Comparison of ENCODE assay signal across 8 cellular contexts in genomic region chr17:77404812-77405581, GRCh38.
DNase-seq lines count a peak whose midpoint lies in the region; TF ChIP-seq lines count a peak whose summit lies in the region.

No MANE protein-coding gene starts in this region.

- no peak overlapping the region for H3K4me2 ChIP-seq in H9 (ENCODE audit: insufficient read depth, insufficient read length, low read length)
- H3K4me2 ChIP-seq in PC-9 = no peak overlapping the region

- no peak overlapping the region for H2BK12ac ChIP-seq in H9 (ENCODE audit: insufficient read length, low read depth, low read length)

- H3K9me3 ChIP-seq in H9 (ENCODE audit: control insufficient read depth, low read depth, low read length) (no peaks in the 10 kb centered on the region), left ventricle myocardium inferior (replicated peaks) (no peaks in the 10 kb centered on the region), PC-9 (ENCODE audit: insufficient read depth, low read depth) (no peaks in the 10 kb centered on the region)

- H3K9me2 ChIP-seq in PC-9 (ENCODE audit: insufficient read depth) = no peaks in the 10 kb centered on the region

- peaks cover 9% of the 10 kb centered on the region; the same call in 1 of the 2 replicates for H3F3A ChIP-seq in PC-9 (ENCODE audit: insufficient read depth, low read depth)

- no peak overlapping the region for H4K91ac ChIP-seq in H9 (ENCODE audit: insufficient read length, low read depth, low read length)

- TF ChIP-seq CTCF in H9 (conservative IDR thresholded peaks at IDR 0.05) = no peak
- no peak for TF ChIP-seq CTCF in left ventricle myocardium inferior (IDR thresholded peaks at IDR 0.05; ENCODE audit: borderline replicate concordance)
- no peak for TF ChIP-seq CTCF in PC-9 (conservative IDR thresholded peaks at IDR 0.05)

- CTCF ChIA-PET in PC-9 (lab: Charles Lee) = no interaction called here

- no TSS peak for BruUV-seq in PC-9 (replicated peaks; lab: Mats Ljungman, UMichigan)

- H3K4me3 Mint-ChIP-seq in H9 = no peak overlapping the region

- no peak overlapping the region for H3K23ac ChIP-seq in H9 (ENCODE audit: insufficient read length, low read depth, low read length)

- H3K14ac ChIP-seq in H9 (ENCODE audit: insufficient read depth, low read length) = no peak overlapping the region

- H2AFZ ChIP-seq in H9 (ENCODE audit: low read length) (no peak overlapping the region), PC-9 (no peak overlapping the region)

- H4K20me1 ChIP-seq in H9 (ENCODE audit: control insufficient read depth, insufficient read depth, insufficient read length) = no peaks in the 10 kb centered on the region
- H4K20me1 ChIP-seq in PC-9 (ENCODE audit: insufficient read depth) = peaks cover 13% of the 10 kb centered on the region

- no peaks in the 10 kb centered on the region for H3K9me3 Mint-ChIP-seq in H9

- no CpG with 5 or more reads among the region's 20 CpGs for WGBS in H9 (ENCODE audit: extremely low coverage, insufficient read length, low lambda C conversion rate)

- H3K18ac ChIP-seq in H9 (ENCODE audit: insufficient read length, low read depth, low read length) = no peak overlapping the region

- H3K27me3 Mint-ChIP-seq in H9 (ENCODE audit: low read depth) = no peaks in the 10 kb centered on the region

- no peak overlapping the region for H3K9ac ChIP-seq in H9 (ENCODE audit: extremely low read depth, insufficient read length, low read length)

- no peak overlapping the region for H4K8ac ChIP-seq in H9 (replicated peaks; ENCODE audit: insufficient read length, low read depth, low read length)

- no peak overlapping the region for H2BK20ac ChIP-seq in H9 (ENCODE audit: low read depth, low read length, poor library complexity, severe bottlenecking)

- H3K27ac ChIP-seq in H9 (ENCODE audit: insufficient read length, low read depth, low read length) = no peak overlapping the region
- H3K27ac ChIP-seq in left ventricle myocardium inferior (replicated peaks) = peak overlapping the region; percentile 75
- no peak overlapping the region for H3K27ac ChIP-seq in PC-9

- H3K23me2 ChIP-seq in H9 (ENCODE audit: insufficient read length, low read depth, low read length, poor library complexity, severe bottlenecking) = no peaks in the 10 kb centered on the region

- DNase-seq in ELR (ENCODE audit: low read depth) (peak; percentile 89), H9 (no peak), left ventricle myocardium inferior (peak; percentile 57), PC-9 (no peak), H7 (no peak)
- DNase-seq in activated T-helper 9 cell treated with anti-CD3 and anti-CD28 coated beads, Interleukin-2, amount 50 U/mL, for 16 hours (ENCODE audit: low read depth) = peak; percentile 77
- peak; percentile 68 to 70 for DNase-seq in stimulated activated CD4-positive, alpha-beta T cell treated with anti-CD3 and anti-CD28 coated beads, Interleukin-2, amount 100 ng/mL, for 48 hours

- H3T11ph ChIP-seq in H9 (ENCODE audit: low read length) = no peak overlapping the region

- peak overlapping the region in 2 of 3 experiments; percentile 75 to 81; a peak in 3 of 7 replicates for H3K27ac Mint-ChIP-seq in H9

- no peak overlapping the region for H4K5ac ChIP-seq in H9 (ENCODE audit: insufficient read length, low read depth, low read length)

- H2BK15ac ChIP-seq in H9 (ENCODE audit: low read depth, low read length) = no peak overlapping the region

- H3K4me3 ChIP-seq in left ventricle myocardium inferior (peak overlapping the region; percentile 34), PC-9 (no peak overlapping the region), H7 (ENCODE audit: insufficient read depth, low read depth, low read length) (no peak overlapping the region)

- no peak overlapping the region for H2BK120ac ChIP-seq in H9 (ENCODE audit: low read depth, low read length, poor library complexity, severe bottlenecking)

- H3K36me3 Mint-ChIP-seq in H9 (ENCODE audit: insufficient read depth in 1 of 3, low read depth in 3 of 3) = peaks cover 9 to 23% (median 20%) of the 10 kb centered on the region in 3 experiments; a peak in 6 of 7 replicates

- H3K27me3 ChIP-seq in H9 (ENCODE audit: insufficient read depth, low read length) = no peaks in the 10 kb centered on the region
- H3K27me3 ChIP-seq in left ventricle myocardium inferior (ENCODE audit: low read depth) = no peaks in the 10 kb centered on the region
- no peaks in the 10 kb centered on the region for H3K27me3 ChIP-seq in PC-9 (ENCODE audit: insufficient read depth, low read depth)
- H3K27me3 ChIP-seq in H7 (ENCODE audit: control insufficient read depth, insufficient read depth, low read length) = no peaks in the 10 kb centered on the region

- H3K4me1 ChIP-seq in H9 (ENCODE audit: insufficient read depth, low read length) (peaks cover 7% of the 10 kb centered on the region; the same call in 1 of the 2 replicates), left ventricle myocardium inferior (peaks cover 87% of the 10 kb centered on the region), PC-9 (replicated peaks; ENCODE audit: insufficient read depth) (no peaks in the 10 kb centered on the region)

- H3K4ac ChIP-seq in H9 (ENCODE audit: low read depth, low read length) = no peak overlapping the region

- peaks cover 2% of the 10 kb centered on the region; the same call in 1 of the 2 replicates for H3K79me2 ChIP-seq in H9 (ENCODE audit: insufficient read depth, low read length)
- H3K79me2 ChIP-seq in PC-9 (ENCODE audit: low read depth) = no peaks in the 10 kb centered on the region; the same call in 1 of the 2 replicates

- H3K36me3 ChIP-seq in left ventricle myocardium inferior = peaks cover 15% of the 10 kb centered on the region
- H3K36me3 ChIP-seq in PC-9 (ENCODE audit: low read depth) = no peaks in the 10 kb centered on the region
- no peaks in the 10 kb centered on the region for H3K36me3 ChIP-seq in H7 (replicated peaks; ENCODE audit: control insufficient read depth, insufficient read depth, low read length)

- H2BK5ac ChIP-seq in H9 (ENCODE audit: insufficient read length, low read length) = no peak overlapping the region

- POLR2A ChIA-PET in PC-9 (lab: Charles Lee; ENCODE audit: unreplicated experiment) = no interaction called here

- H3K56ac ChIP-seq in H9 (ENCODE audit: insufficient read length, low read depth, low read length) = no peak overlapping the region

- H2AK5ac ChIP-seq in H9 (ENCODE audit: insufficient read length, low read length) = no peak overlapping the region

- H3K79me1 ChIP-seq in H9 (ENCODE audit: insufficient read depth, low read depth, low read length, poor library complexity, severe bottlenecking) = no peaks in the 10 kb centered on the region

- intact Hi-C loops in left ventricle myocardium inferior (cut with micrococcal nuclease) = no loop called here
- intact Hi-C loops in PC-9 (cut with micrococcal nuclease; ENCODE audit: unreplicated experiment) = no loop called here

- peaks cover 21 to 35% of the 10 kb centered on the region in 2 experiments for H3K4me1 Mint-ChIP-seq in H9

TF ChIP-seq in PFSK-1, 5 proteins besides CTCF, POLR2A, EP300 and RAD21:
- no peak for TF ChIP-seq TAF1 (IDR thresholded peaks at IDR 0.05; ENCODE audit: borderline replicate concordance, insufficient read depth, low read length)
- peak; percentile 84; the same call in 1 of the 2 replicates for TF ChIP-seq SIN3A (IDR thresholded peaks at IDR 0.05; ENCODE audit: borderline replicate concordance, insufficient read depth, low read length)
- peak; percentile 95 for TF ChIP-seq FOXP2 (optimal IDR thresholded peaks at IDR 0.05; ENCODE audit: borderline replicate concordance, extremely low read depth, extremely low read length, insufficient read depth)

Comparison
In these comparisons a context has a peak if more than half of its experiments do, and no peak if none do; other contexts are left out.
1. DNase-seq: peak in ELR (single experiment), activated T-helper 9 cell treated with anti-CD3 and anti-CD28 coated beads, Interleukin-2, amount 50 U/mL, for 16 hours (single experiment), left ventricle myocardium inferior (single experiment) and stimulated activated CD4-positive, alpha-beta T cell treated with anti-CD3 and anti-CD28 coated beads, Interleukin-2, amount 100 ng/mL, for 48 hours (2 of 2); none in H9 (single experiment), PC-9 (0 of 2) and H7 (single experiment).